ENCODE assay signal across 22 cellular contexts in the genomic region with DNA sequence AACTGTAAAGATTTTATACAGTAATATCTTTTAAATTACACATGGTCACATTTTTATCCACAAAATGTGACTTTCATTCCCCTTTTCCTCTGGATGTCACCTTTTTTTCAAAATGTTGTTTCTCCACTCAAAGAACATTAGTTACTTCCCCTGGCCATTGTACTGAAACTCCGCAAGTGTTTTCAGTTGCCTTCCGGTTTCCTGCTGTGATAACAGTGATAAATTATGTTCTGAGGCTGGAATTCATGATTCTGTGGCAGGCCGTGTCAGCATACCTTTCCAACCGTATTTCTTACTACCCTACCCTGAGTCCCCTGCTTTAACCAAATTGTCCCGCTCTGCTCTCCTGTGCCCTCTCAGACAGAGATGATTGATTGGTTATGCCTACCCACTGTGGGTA. TPM values are rescaled to one million over a fixed set of nuclear protein-coding genes. Genes with fewer than 3 reads are reported as not detected.
DNase-seq lines count a peak whose midpoint lies in the region; ATAC-seq, FAIRE-seq and TF ChIP-seq lines count a peak whose summit lies in the region.
"Had no signal": no experiment of that assay in that cellular context is flagged by ENCODE, and none has a peak within 500 bp of the region (broad histone marks: within the 10 kb centered on the region; RNA-seq: fewer than 3 reads in every experiment).

No MANE protein-coding gene starts in this region.

- in situ Hi-C loops in GM12878 (cut with MboI) = no loop called here

- H3K9me3 Mint-ChIP-seq in naive B cell = peaks cover 0 to 6% (median 2%) of the 10 kb centered on the region in 7 donors
- H3K9me3 Mint-ChIP-seq: CD8-positive, alpha-beta memory T cell had no signal

- WGBS in GM12878 (ENCODE audit: insufficient coverage, insufficient replicate concordance, low lambda C conversion rate, missing lambda C conversion rate) = 98% methylated on average over 5 of the region's 5 CpGs

- peaks cover 39% of the 10 kb centered on the region for H3K79me2 ChIP-seq in GM12878 (ENCODE audit: control insufficient read depth, insufficient read depth, low read length)

- DNase-seq in NCI-H226 = peak; percentile 8
- DNase-seq in GM12878 (ENCODE audit: low read depth, low spot score) = no peak
- DNase-seq in naive B cell = no peak
- DNase-seq in activated CD4-positive, alpha-beta T cell treated with anti-CD3 and anti-CD28 coated beads for 1 hour = no peak
- DNase-seq in activated CD4-positive, alpha-beta T cell treated with anti-CD3 and anti-CD28 coated beads for 4 hours = no peak
- DNase-seq: activated CD8-positive, alpha-beta memory T cell treated with anti-CD3 and anti-CD28 coated beads for 24 hours; activated naive CD8-positive, alpha-beta T cell treated with anti-CD3 and anti-CD28 coated beads, Interleukin-2, amount 50 U/mL, for 24 hours; CD8-positive, alpha-beta memory T cell; DND-41; dorsolateral prefrontal cortex; left cardiac atrium; NCI-H2171 treated with DMSO at 0.1 percent for 48 hours; NCI-H748 treated with DMSO at 0.1 percent for 48 hours; PC-9; stimulated activated CD8-positive, alpha-beta memory T cell treated with anti-CD3 and anti-CD28 coated beads, Interleukin-4, amount 100 ng/mL, for 48 hours had no signal

- SMC1A ChIA-PET in GM12878 (lab: Charles Lee; ENCODE audit: uncharacterized antibody, unreplicated experiment) = interaction anchor here (1.4 to 1.8 kb wide), 2 partner anchors 11 to 15 kb away, joined by 6 read pairs; no protein-coding TSS in a partner anchor

- H3K36me3 Mint-ChIP-seq in naive B cell = peaks cover 19 to 27% of the 10 kb centered on the region in 2 donors

- no peaks in the 10 kb centered on the region; a peak in 1 of 22 replicates for H3K27me3 ChIP-seq in BLaER1 treated with 17β-estradiol and CSF1 and Interleukin-3, amounts not matched to agents 10 nM and 100 nM
- no peaks in the 10 kb centered on the region for H3K27me3 ChIP-seq in GM12878 (replicated peaks in 1 of 2; ENCODE audit: control insufficient read depth in 2 of 2, insufficient read depth in 2 of 2, low read length in 1 of 2)
- H3K27me3 ChIP-seq: dorsolateral prefrontal cortex, SJSA1 had no signal

- no peak for TF ChIP-seq RAD21 in GM12878 (IDR thresholded peaks at IDR 0.05; ENCODE audit: insufficient read depth, low read depth, low read length)

- H3K9me3 ChIP-seq in BLaER1 treated with 17β-estradiol and CSF1 and Interleukin-3, amounts not matched to agents 10 nM and 100 nM (replicated peaks in 1 of 11) = peaks cover 9 to 29% (median 19%) of the 10 kb centered on the region in 11 experiments; a peak in 20 of 22 replicates
- no peaks in the 10 kb centered on the region; the same call in 1 of the 3 replicates for H3K9me3 ChIP-seq in GM12878 (replicated peaks; ENCODE audit: control insufficient read depth, insufficient read depth, low read length)
- H3K9me3 ChIP-seq: SJSA1 had no signal

- H3K36me3 ChIP-seq in BLaER1 treated with 17β-estradiol and CSF1 and Interleukin-3, amounts not matched to agents 10 nM and 100 nM = peaks cover 12 to 63% (median 32%) of the 10 kb centered on the region in 11 experiments; a peak in 19 of 22 replicates
- peaks cover 3 to 6% of the 10 kb centered on the region in 2 experiments; a peak in 3 of 4 replicates for H3K36me3 ChIP-seq in GM12878 (ENCODE audit: control insufficient read depth in 2 of 2, insufficient read depth in 2 of 2, low read length in 1 of 2)
- H3K36me3 ChIP-seq: SJSA1 had no signal

- no peak overlapping the region for H2AFZ ChIP-seq in GM12878 (ENCODE audit: control insufficient read depth, low read depth, low read length)
- H2AFZ ChIP-seq: PC-9 had no signal

- ATAC-seq in GM12878 (no peak), naive B cell (ENCODE audit: low read depth in 2 of 2) (peak; percentile 41 to 64), HG02938 (IDR thresholded peaks at IDR 0.05; ENCODE audit: unreplicated experiment) (no peak), HG03025 (IDR thresholded peaks at IDR 0.05; ENCODE audit: low FRiP score, unreplicated experiment) (no peak)
- ATAC-seq: activated CD4-positive, CD25-positive, alpha-beta regulatory T cell treated with anti-CD3 and anti-CD28 coated beads, Interleukin-2, amount 50 U/mL, for 24 hours; activated naive CD8-positive, alpha-beta T cell treated with anti-CD3 and anti-CD28 coated beads, Interleukin-2, amount 50 U/mL, for 24 hours; left cardiac atrium had no signal

- intact Hi-C loops in GM12878 (cut with micrococcal nuclease; ENCODE audit: unreplicated experiment) = no loop called here

- RAD21 ChIA-PET in GM12878 (lab: Charles Lee; ENCODE audit: unreplicated experiment) = no interaction called here

- H3K9ac ChIP-seq in BLaER1 treated with 17β-estradiol and CSF1 and Interleukin-3, amounts not matched to agents 10 nM and 100 nM = no peak overlapping the region
- H3K9ac ChIP-seq in GM12878 (ENCODE audit: control insufficient read depth, insufficient read depth, low read length) = no peak overlapping the region

- no peaks in the 10 kb centered on the region for H3K27me3 Mint-ChIP-seq in naive B cell
- H3K27me3 Mint-ChIP-seq: activated naive CD8-positive, alpha-beta T cell treated with anti-CD3 and anti-CD28 coated beads, Interleukin-2, amount 50 U/mL, for 24 hours; CD8-positive, alpha-beta memory T cell had no signal

- H3K4me1 ChIP-seq in BLaER1 treated with 17β-estradiol and CSF1 and Interleukin-3, amounts not matched to agents 10 nM and 100 nM = peaks cover 38 to 79% (median 49%) of the 10 kb centered on the region in 10 experiments
- H3K4me1 ChIP-seq in GM12878 (ENCODE audit: control insufficient read depth, insufficient read depth, low read length) = peaks cover 22% of the 10 kb centered on the region
- H3K4me1 ChIP-seq: SJSA1 had no signal

- BruUV-seq in GM12878 (replicated peaks; lab: Mats Ljungman, UMichigan) = no TSS peak

- no peak for TF ChIP-seq CTCF in GM12878 (IDR thresholded peaks at IDR 0.05 in 2 of 3, conservative IDR thresholded peaks at IDR 0.05 in 1 of 3; ENCODE audit: control insufficient read depth in 2 of 3, extremely low read depth in 1 of 3, insufficient read depth in 1 of 3, low read depth in 3 of 3, low read length in 3 of 3)

- POLR2A ChIA-PET in GM12878 (lab: Charles Lee) = no interaction called here

- no peak for TF ChIP-seq POLR2A in GM12878 (IDR thresholded peaks at IDR 0.05; ENCODE audit: low read depth, low read length)

- peak overlapping the region in 1 of 11 experiments; percentile 10; a peak in 1 of 22 replicates for H3K27ac ChIP-seq in BLaER1 treated with 17β-estradiol and CSF1 and Interleukin-3, amounts not matched to agents 10 nM and 100 nM
- 0 out of 2 replicates have a peak overlapping the region, but pooled peaks have one; percentile 33 for H3K27ac ChIP-seq in GM12878 (ENCODE audit: control insufficient read depth, insufficient read depth)
- H3K27ac ChIP-seq: dorsolateral prefrontal cortex, PC-9, SJSA1 had no signal

- H3K27ac Mint-ChIP-seq in naive B cell = peak overlapping the region; percentile 12 to 97 (median 66)
- H3K27ac Mint-ChIP-seq: activated naive CD8-positive, alpha-beta T cell treated with anti-CD3 and anti-CD28 coated beads, Interleukin-2, amount 50 U/mL, for 24 hours; activated T-helper 1 cell treated with anti-CD3 and anti-CD28 coated beads, Interleukin-12 subunit alpha, Interleukin-12 subunit beta, Interleukin-2, Interleukin-4 antibody, amounts not matched to agents 30 ng/mL and 10 ng/mL and 1 ng/mL, durations not matched to agents 14 hours and 24 hours and 36 hours had no signal

- no peak overlapping the region for H3K4me3 ChIP-seq in BLaER1 treated with 17β-estradiol and CSF1 and Interleukin-3, amounts not matched to agents 10 nM and 100 nM
- H3K4me3 ChIP-seq in GM12878 = no peak overlapping the region
- H3K4me3 ChIP-seq: dorsolateral prefrontal cortex, PC-9, SJSA1 had no signal

- no peak for TF ChIP-seq EP300 in GM12878 (IDR thresholded peaks at IDR 0.05; ENCODE audit: borderline replicate concordance in 1 of 2, control insufficient read depth in 1 of 2, low read depth in 2 of 2, low read length in 2 of 2)

- peak overlapping the region; percentile 7 to 75 (median 48); a peak in 20 of 22 replicates for H3K4me2 ChIP-seq in BLaER1 treated with 17β-estradiol and CSF1 and Interleukin-3, amounts not matched to agents 10 nM and 100 nM
- H3K4me2 ChIP-seq in GM12878 (ENCODE audit: control insufficient read depth, insufficient read depth) = no peak overlapping the region
- H3K4me2 ChIP-seq: PC-9 had no signal

- H3K4me3 Mint-ChIP-seq in naive B cell = peak overlapping the region in 6 of 8 donors; percentile 18 to 66 (median 52)
- H3K4me3 Mint-ChIP-seq: activated naive CD8-positive, alpha-beta T cell treated with anti-CD3 and anti-CD28 coated beads, Interleukin-2, amount 50 U/mL, for 24 hours; activated T-helper 1 cell treated with anti-CD3 and anti-CD28 coated beads, Interleukin-12 subunit alpha, Interleukin-12 subunit beta, Interleukin-2, Interleukin-4 antibody, amounts not matched to agents 30 ng/mL and 10 ng/mL and 1 ng/mL, durations not matched to agents 14 hours and 24 hours and 36 hours; CD8-positive, alpha-beta memory T cell had no signal

- H3K4me1 Mint-ChIP-seq in naive B cell = peaks cover 78 to 92% (median 92%) of the 10 kb centered on the region in 3 donors

- peaks cover 0 to 97% (median 0%) of the 10 kb centered on the region in 11 experiments; a peak in 5 of 22 replicates for H4K20me1 ChIP-seq in BLaER1 treated with 17β-estradiol and CSF1 and Interleukin-3, amounts not matched to agents 10 nM and 100 nM
- no peaks in the 10 kb centered on the region; the same call in 1 of the 2 replicates for H4K20me1 ChIP-seq in GM12878 (ENCODE audit: control insufficient read depth, insufficient read depth)

- no peak for FAIRE-seq in GM12878 (lab: Jason Lieb, UNC)
- FAIRE-seq: HTR-8/SVneo had no signal

- CTCF ChIA-PET in GM12878 (lab: Yijun Ruan, JAX) = no interaction called here

RNA-seq across cellular contexts. Expression of a gene that starts 53.5 kb away (rescaled TPM):
- total RNA-seq in GM12878 (2013; cell fraction: nucleolus; rRNA removed) = 135 and 137 TPM in 2 replicates
- total RNA-seq in GM12878 (2014; rRNA removed) (54.3 and 54.6 TPM in 2 replicates), GM12878 (2014; rRNA removed; fragmentation: Illumina TruSeq; extraction: Trizol) (53.7 and 54.0 TPM in 2 replicates), GM12878 (2021) (104 and 109 TPM in 2 replicates)
- polyA plus RNA-seq in GM12878 (2011; ENCODE audit: low read depth) = 32.2 TPM
- polyA plus RNA-seq in GM12878 (2011; rRNA removed) (30.1 and 31.5 TPM in 2 replicates), GM12878 (2014; fragmentation: Illumina TruSeq; extraction: Trizol) (55.3 and 58.4 TPM in 2 replicates), GM12878 (2014; fragmentation: Nextera tagmentation; extraction: Ambion mirVana) (1 to 10 TPM; 9.1 to 9.8 TPM), GM12878 (2014; rRNA removed) (40.2 and 40.9 TPM in 2 replicates), GM12878 (2016; fragmentation: Nextera tagmentation; extraction: Ambion mirVana) (1 to 10 TPM; 4.9 to 6.3 TPM), naive B cell (ENCODE audit: low read depth in 6 of 6) (10 to 100 TPM in 5 of 6 donors, 1 to 10 TPM in 1; 9.7 to 41.3 (median 29.6) TPM)
- 34.4 and 35.9 TPM in 2 replicates for polyA plus RNA-seq in GM12878 (2011; cell fraction: cytosol; rRNA removed)
- 27.6 and 27.9 TPM in 2 replicates for polyA plus RNA-seq in GM12878 (2011; cell fraction: nucleus; rRNA removed)
- 33.0 and 39.4 TPM in 2 replicates for polyA plus RNA-seq in GM12878 (2012)
- polyA minus RNA-seq in GM12878 (2011; rRNA and poly(A)+ RNA removed) = 126 and 130 TPM in 2 replicates
- 31.1 and 35.7 TPM in 2 replicates for polyA minus RNA-seq in GM12878 (2011; cell fraction: cytosol; rRNA and poly(A)+ RNA removed)
- polyA minus RNA-seq in GM12878 (2011; cell fraction: nucleus; rRNA and poly(A)+ RNA removed) = 117 and 129 TPM in 2 replicates

Comparison
In these comparisons a context has a peak if more than half of its experiments do, and no peak if none do; other contexts are left out.
1. ATAC-seq: peak in naive B cell (2 of 2); none in GM12878 (single experiment), HG02938 (single experiment) and HG03025 (single experiment).